ENCODE assay signal across 8 cellular contexts in genomic region chr1:35269190-35269988, GRCh38. TPM values are rescaled to one million over a fixed set of nuclear protein-coding genes. Genes with fewer than 3 reads are reported as not detected.
DNase-seq lines count a peak whose midpoint lies in the region; ATAC-seq and TF ChIP-seq lines count a peak whose summit lies in the region.

No MANE protein-coding gene starts in this region.

- H3K4me3 ChIP-seq in NB4 (ENCODE audit: low read depth, low read length), result peak overlapping the region; percentile 97
- peak overlapping the region; percentile 79 for H3K4me3 ChIP-seq in colonic mucosa

- no peaks in the 10 kb centered on the region for H3K27me3 ChIP-seq in colonic mucosa

- no peaks in the 10 kb centered on the region for H3K9me3 Mint-ChIP-seq in naive B cell

- TF ChIP-seq POLR2A in NB4 (IDR thresholded peaks at IDR 0.05; ENCODE audit: extremely low read depth, insufficient read length), result no peak

- H3K27me3 Mint-ChIP-seq in naive B cell, result peaks cover 0 to 9% (median 7%) of the 10 kb centered on the region in 3 donors

- no peaks in the 10 kb centered on the region for H3K36me3 ChIP-seq in colonic mucosa

- H3K36me3 Mint-ChIP-seq in naive B cell, result peaks cover 0 to 8% of the 10 kb centered on the region in 2 donors

- H3K9ac ChIP-seq in colonic mucosa (ENCODE audit: low read depth in 2 of 2, low read length in 2 of 2), result peak overlapping the region; percentile 61 to 89

- H3K4me1 Mint-ChIP-seq in naive B cell, result peaks cover 10 to 33% (median 24%) of the 10 kb centered on the region in 3 donors

- peak; percentile 11 for DNase-seq in NCI-H748 (lab: John Stamatoyannopoulos, UW; ENCODE audit: unreplicated experiment)
- DNase-seq in NCI-H748 treated with DMSO at 0.1 percent for 48 hours (lab: John Stamatoyannopoulos, UW), result no peak
- DNase-seq in NB4 (ENCODE audit: low read depth), result peak; percentile 42
- DNase-seq in colonic mucosa, result peak; percentile 21
- no peak for DNase-seq in naive B cell
- no peak for DNase-seq in NCI-H345 treated with DMSO at 0.1 percent for 48 hours (lab: John Stamatoyannopoulos, UW; ENCODE audit: unreplicated experiment)
- no peak for DNase-seq in NCI-H1092 treated with DMSO at 0.1 percent for 48 hours (lab: John Stamatoyannopoulos, UW)

- no peaks in the 10 kb centered on the region for H3K9me3 ChIP-seq in colonic mucosa

- intact Hi-C loops in colonic mucosa (cut with DNase I), result no loop called here

- ATAC-seq in naive B cell (ENCODE audit: low read depth in 2 of 2), result no peak
- no peak for ATAC-seq in HG03097 (IDR thresholded peaks at IDR 0.05; ENCODE audit: low FRiP score, unreplicated experiment)

- TF ChIP-seq CTCF in NB4 (IDR thresholded peaks at IDR 0.05; ENCODE audit: low read depth, low read length), result no peak
- no peak for TF ChIP-seq CTCF in colonic mucosa (IDR thresholded peaks at IDR 0.05)

- H3K27ac Mint-ChIP-seq in naive B cell, result peak overlapping the region; percentile 33 to 92 (median 75)

- no peaks in the 10 kb centered on the region for H3K4me1 ChIP-seq in colonic mucosa

- H3K4me3 Mint-ChIP-seq in naive B cell, result peak overlapping the region; percentile 76 to 97 (median 90)

- peak overlapping the region; percentile 69 for H3K27ac ChIP-seq in colonic mucosa

RNA-seq across cellular contexts. Expression of gene ZMYM4, which starts 0.9 kb away (rescaled TPM):
- 10 to 100 TPM; 25.9 to 31.8 TPM for total RNA-seq in colonic mucosa
- polyA plus RNA-seq in naive B cell (ENCODE audit: low read depth in 6 of 6), result 10 to 100 TPM; 17.1 to 42.0 (median 36.6) TPM

Comparison
In these comparisons a context has a peak if more than half of its experiments do, and no peak if none do; other contexts are left out.
1. DNase-seq: peak in NCI-H748 (single experiment), NB4 (single experiment) and colonic mucosa (single experiment); none in NCI-H748 treated with DMSO at 0.1 percent for 48 hours (single experiment), naive B cell (single experiment), NCI-H345 treated with DMSO at 0.1 percent for 48 hours (single experiment) and NCI-H1092 treated with DMSO at 0.1 percent for 48 hours (single experiment).